Comparison of ENCODE assay signal across 20 cellular contexts in genomic region chr20:64074184-64074789, GRCh38. TPM values are rescaled to one million over a fixed set of nuclear protein-coding genes. Genes with fewer than 3 reads are reported as not detected.
DNase-seq lines count a peak whose midpoint lies in the region; ATAC-seq and TF ChIP-seq lines count a peak whose summit lies in the region.
"Had no signal": no experiment of that assay in that cellular context is flagged by ENCODE, and none has a peak within 500 bp of the region (broad histone marks: within the 10 kb centered on the region; RNA-seq: fewer than 3 reads in every experiment).

No MANE protein-coding gene starts in this region.

- H3K9me3 ChIP-seq in left ventricle myocardium inferior (replicated peaks), result no peaks in the 10 kb centered on the region
- H3K9me3 ChIP-seq: BE2C had no signal

- peaks cover 37% of the 10 kb centered on the region for H3K36me3 Mint-ChIP-seq in stimulated activated memory B cell treated with anti-CD40 and anti-IgM and Interleukin-4, amounts not matched to agents 10 μg/mL and 1 μg/mL and 100 μg/mL, for 72 hours

- intact Hi-C loops in Right ventricle myocardium inferior (cut with DNase I), result no loop called here
- intact Hi-C loops in left ventricle myocardium inferior (cut with micrococcal nuclease), result no loop called here

- no peak overlapping the region for H3K4me3 Mint-ChIP-seq in stimulated activated memory B cell treated with anti-CD40 and anti-IgM and Interleukin-4, amounts not matched to agents 10 μg/mL and 1 μg/mL and 100 μg/mL, for 72 hours
- H3K4me3 Mint-ChIP-seq: CD4-positive, alpha-beta memory T cell; H9 had no signal

- H3K27me3 Mint-ChIP-seq in stimulated activated memory B cell treated with anti-CD40 and anti-IgM and Interleukin-4, amounts not matched to agents 10 μg/mL and 1 μg/mL and 100 μg/mL, for 72 hours, result no peaks in the 10 kb centered on the region
- H3K27me3 Mint-ChIP-seq: CD4-positive, alpha-beta memory T cell had no signal

- H3K27ac Mint-ChIP-seq in stimulated activated memory B cell treated with anti-CD40 and anti-IgM and Interleukin-4, amounts not matched to agents 10 μg/mL and 1 μg/mL and 100 μg/mL, for 72 hours, result peak overlapping the region; percentile 48
- H3K27ac Mint-ChIP-seq: H9 had no signal

- no peak for ATAC-seq in Right ventricle myocardium inferior
- ATAC-seq in stimulated activated memory B cell treated with anti-CD40 and anti-IgM and Interleukin-4, amounts not matched to agents 10 μg/mL and 1 μg/mL and 100 μg/mL, for 72 hours, result no peak
- ATAC-seq in GM21737 (IDR thresholded peaks at IDR 0.05; ENCODE audit: unreplicated experiment), result no peak
- ATAC-seq: SK-N-SH treated with all-trans-retinoic acid at 6 μM for 48 hours had no signal

- H3K9me3 Mint-ChIP-seq in stimulated activated memory B cell treated with anti-CD40 and anti-IgM and Interleukin-4, amounts not matched to agents 10 μg/mL and 1 μg/mL and 100 μg/mL, for 72 hours, result no peaks in the 10 kb centered on the region
- H3K9me3 Mint-ChIP-seq: CD4-positive, alpha-beta memory T cell; H9 had no signal

- DNase-seq in Right ventricle myocardium inferior (ENCODE audit: missing footprints) (peak; percentile 67), left ventricle myocardium inferior (no peak), RWPE1 (ENCODE audit: low spot score) (no peak), substantia nigra (lab: John Stamatoyannopoulos, UW) (no peak)
- DNase-seq: BE2C; CD4-positive, alpha-beta memory T cell; DMS153; GF-D8; H9; MM.1S; NCI-H1092 treated with DMSO at 0.1 percent for 48 hours; NCI-H2081; NCI-H446 treated with DMSO at 0.1 percent for 48 hours; SHP77 had no signal

- TF ChIP-seq CTCF in left ventricle myocardium inferior (IDR thresholded peaks at IDR 0.05; ENCODE audit: borderline replicate concordance), result no peak
- no peak for TF ChIP-seq CTCF in RWPE1 (conservative IDR thresholded peaks at IDR 0.05; ENCODE audit: low read depth)

- H3K27ac ChIP-seq in left ventricle myocardium inferior (replicated peaks) (no peak overlapping the region), RWPE1 (peak overlapping the region; percentile 47), substantia nigra (ENCODE audit: low read depth, low read length, poor library complexity, severe bottlenecking) (no peak overlapping the region)

- H3K4me1 Mint-ChIP-seq in stimulated activated memory B cell treated with anti-CD40 and anti-IgM and Interleukin-4, amounts not matched to agents 10 μg/mL and 1 μg/mL and 100 μg/mL, for 72 hours, result peaks cover 66% of the 10 kb centered on the region

- peaks cover 18% of the 10 kb centered on the region for H3K4me1 ChIP-seq in left ventricle myocardium inferior

- peaks cover 16% of the 10 kb centered on the region for H3K36me3 ChIP-seq in left ventricle myocardium inferior
- H3K36me3 ChIP-seq: BE2C had no signal

- H3K4me3 ChIP-seq in left ventricle myocardium inferior, result no peak overlapping the region

- no peaks in the 10 kb centered on the region for H3K27me3 ChIP-seq in left ventricle myocardium inferior (ENCODE audit: low read depth)
- H3K27me3 ChIP-seq: BE2C had no signal

- POLR2A ChIA-PET in RWPE1 (lab: Yijun Ruan, JAX; ENCODE audit: low non-redundant PET), result no interaction called here

- CTCF ChIA-PET in RWPE1 (lab: Yijun Ruan, JAX), result interaction anchor here (0.6 to 3.6 kb wide), 5 partner anchors 9 to 101 kb away, joined by 5 to 18 read pairs (median 6); partner anchors contain the start of gene LKAAEAR1

RNA-seq across cellular contexts. Expression of gene RGS19, which starts 5.0 kb away (rescaled TPM):
- total RNA-seq in Right ventricle myocardium inferior, result 6.6 TPM
- total RNA-seq in left ventricle myocardium inferior, result 6.1 TPM

RNA-seq across cellular contexts. Expression of gene OPRL1, which starts 5.6 kb away (rescaled TPM):
- total RNA-seq in Right ventricle myocardium inferior (0.49 TPM), left ventricle myocardium inferior (0.52 TPM)

RNA-seq across cellular contexts. Expression of gene LKAAEAR1, which starts 9.9 kb away (rescaled TPM):
- not detected for total RNA-seq in Right ventricle myocardium inferior
- total RNA-seq in left ventricle myocardium inferior, result not detected
- total RNA-seq: A172, OCI-LY7 had no signal

RNA-seq across cellular contexts. Expression of gene TCEA2, which starts 11.3 kb away (rescaled TPM):
- 39.0 TPM for total RNA-seq in Right ventricle myocardium inferior
- 38.9 TPM for total RNA-seq in left ventricle myocardium inferior

RNA-seq across cellular contexts. Expression of gene SOX18, which starts 24.8 kb away (rescaled TPM):
- total RNA-seq in Right ventricle myocardium inferior (38.4 TPM), left ventricle myocardium inferior (30.5 TPM)
- total RNA-seq: CD4-positive, alpha-beta memory T cell; LHCN-M2; OCI-LY7 had no signal
